ENCODE assay signal across 8 cellular contexts in the genomic region with DNA sequence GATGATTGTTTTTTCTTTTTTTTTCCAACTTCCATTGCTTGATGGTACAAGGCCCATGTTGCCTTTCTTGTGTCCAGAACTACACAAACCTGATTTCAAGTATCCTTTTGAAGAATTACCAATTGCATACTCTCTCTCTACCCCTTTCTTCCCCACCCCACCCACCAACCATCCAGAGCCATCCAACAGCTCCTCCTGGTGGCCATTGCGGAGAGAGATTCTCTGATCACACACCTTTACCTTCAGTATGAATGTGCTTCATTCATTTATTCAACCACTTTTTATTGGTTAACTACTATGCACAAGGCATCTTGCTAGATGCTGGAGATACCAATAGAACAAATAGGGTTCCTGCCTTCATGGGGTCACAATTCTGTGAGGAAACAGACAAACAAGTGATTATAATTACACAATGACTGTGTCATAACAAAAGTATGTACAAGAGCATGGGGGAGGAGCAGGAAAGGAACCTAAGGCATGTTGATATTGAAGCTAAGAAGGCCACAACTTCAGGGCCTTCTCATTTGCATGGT.
A peak's percentile ranks its signal among the peaks of the same experiment; 100 is the strongest.
DNase-seq lines count a peak whose midpoint lies in the region; ATAC-seq and TF ChIP-seq lines count a peak whose summit lies in the region.

No MANE protein-coding gene starts in this region.

- H3K4me3 ChIP-seq in AG10803 (ENCODE audit: low read length): no peak overlapping the region

- H3K27me3 Mint-ChIP-seq in activated naive CD8-positive, alpha-beta T cell treated with anti-CD3 and anti-CD28 coated beads, Interleukin-2, amount 10 ng/mL, durations not matched to agents 7 days and 5 days: no peaks in the 10 kb centered on the region

- POLR2A ChIA-PET in activated naive CD8-positive, alpha-beta T cell treated with anti-CD3 and anti-CD28 coated beads, Interleukin-2, amount 10 ng/mL, durations not matched to agents 7 days and 5 days (lab: Charles Lee): no interaction called here

- H3K27ac Mint-ChIP-seq in activated naive CD8-positive, alpha-beta T cell treated with anti-CD3 and anti-CD28 coated beads, Interleukin-2, amount 10 ng/mL, durations not matched to agents 7 days and 5 days: no peak overlapping the region

- no peaks in the 10 kb centered on the region for H3K4me1 Mint-ChIP-seq in activated naive CD8-positive, alpha-beta T cell treated with anti-CD3 and anti-CD28 coated beads, Interleukin-2, amount 10 ng/mL, durations not matched to agents 7 days and 5 days

- no peaks in the 10 kb centered on the region for H3K9me3 Mint-ChIP-seq in activated naive CD8-positive, alpha-beta T cell treated with anti-CD3 and anti-CD28 coated beads, Interleukin-2, amount 10 ng/mL, durations not matched to agents 7 days and 5 days

- peak; percentile 52 for DNase-seq in AG10803 (ENCODE audit: low read depth)
- DNase-seq in GM19238 (ENCODE audit: insufficient read length, low spot score): peak; percentile 5
- DNase-seq in NOMO-1 treated with dmso at 0.1 percent for 144 hours (lab: John Stamatoyannopoulos, UW; ENCODE audit: unreplicated experiment): peak; percentile 1
- peak; percentile 34 for DNase-seq in activated naive CD8-positive, alpha-beta T cell treated with anti-CD3 and anti-CD28 coated beads, Interleukin-2, amount 10 ng/mL, durations not matched to agents 7 days and 5 days
- DNase-seq in iPS DF 4.7 (ENCODE audit: extremely low read depth, low spot score): peak; percentile 51
- DNase-seq in stimulated activated CD4-positive, alpha-beta T cell treated with anti-CD3 and anti-CD28 coated beads, Interleukin-4, amount 100 ng/mL, for 4 hours: peak; percentile 3 to 18
- DNase-seq in anterior cingulate cortex (lab: John Stamatoyannopoulos, UW): no peak

- no peaks in the 10 kb centered on the region for H3K36me3 Mint-ChIP-seq in activated naive CD8-positive, alpha-beta T cell treated with anti-CD3 and anti-CD28 coated beads, Interleukin-2, amount 10 ng/mL, durations not matched to agents 7 days and 5 days

- ATAC-seq in activated naive CD8-positive, alpha-beta T cell treated with anti-CD3 and anti-CD28 coated beads, Interleukin-2, amount 10 ng/mL, durations not matched to agents 7 days and 5 days (ENCODE audit: low read depth): no peak
- ATAC-seq in HG02763 (IDR thresholded peaks at IDR 0.05; ENCODE audit: unreplicated experiment): no peak

- H3K4me3 Mint-ChIP-seq in activated naive CD8-positive, alpha-beta T cell treated with anti-CD3 and anti-CD28 coated beads, Interleukin-2, amount 10 ng/mL, durations not matched to agents 7 days and 5 days: no peak overlapping the region

- TF ChIP-seq CTCF in AG10803 (conservative IDR thresholded peaks at IDR 0.05; ENCODE audit: low read length): peak; percentile 53

Comparison
In these comparisons a context has a peak if more than half of its experiments do, and no peak if none do; other contexts are left out.
1. DNase-seq: peak in AG10803 (single experiment), GM19238 (single experiment), NOMO-1 treated with dmso at 0.1 percent for 144 hours (single experiment), activated naive CD8-positive, alpha-beta T cell treated with anti-CD3 and anti-CD28 coated beads, Interleukin-2, amount 10 ng/mL, durations not matched to agents 7 days and 5 days (single experiment), iPS DF 4.7 (single experiment) and stimulated activated CD4-positive, alpha-beta T cell treated with anti-CD3 and anti-CD28 coated beads, Interleukin-4, amount 100 ng/mL, for 4 hours (2 of 2); none in anterior cingulate cortex (0 of 58).